1 cellular context compared by ENCODE assay signal in genomic region chr1:2381741-2382620, GRCh38.
TF ChIP-seq lines count a peak whose summit lies in the region.

No MANE protein-coding gene starts in this region.

TF ChIP-seq in neural cell, 6 proteins besides CTCF, POLR2A, EP300 and RAD21 (continued from another document):
- no peak for TF ChIP-seq REST (IDR thresholded peaks at IDR 0.05; ENCODE audit: borderline replicate concordance)
- TF ChIP-seq SMC3 (conservative IDR thresholded peaks at IDR 0.05; ENCODE audit: poor library complexity): peak; percentile 95
- no peak for TF ChIP-seq EZH2 (IDR thresholded peaks at IDR 0.05; ENCODE audit: borderline replicate concordance, insufficient read depth, low read length, poor library complexity, severe bottlenecking)
